ENCODE assay signal across 13 cellular contexts in genomic region chr6:33380272-33380981, GRCh38. TPM values are rescaled to one million over a fixed set of nuclear protein-coding genes. Genes with fewer than 3 reads are reported as not detected.
DNase-seq lines count a peak whose midpoint lies in the region; ATAC-seq and TF ChIP-seq lines count a peak whose summit lies in the region.
"Had no signal": no experiment of that assay in that cellular context is flagged by ENCODE, and none has a peak within 500 bp of the region (broad histone marks: within the 10 kb centered on the region; RNA-seq: fewer than 3 reads in every experiment).

No MANE protein-coding gene starts in this region.

- no peak for ATAC-seq in HG02970 (IDR thresholded peaks at IDR 0.05; ENCODE audit: low FRiP score, unreplicated experiment)
- ATAC-seq: GM12878, HCT116 had no signal

- H3K4me2 ChIP-seq in parathyroid adenoma (ENCODE audit: low read length): no peak overlapping the region
- H3K4me2 ChIP-seq in MM.1S (ENCODE audit: low read depth, low read length): no peak overlapping the region

- CTCF ChIA-PET in RWPE1 (lab: Yijun Ruan, JAX): interaction anchor here (0.6 kb wide), 1 partner anchor 675 kb away, joined by 3 read pairs; no protein-coding TSS in a partner anchor

- H2AFZ ChIP-seq in parathyroid adenoma (peak overlapping the region; percentile 8), MM.1S (ENCODE audit: low read length) (no peak overlapping the region)
- H2AFZ ChIP-seq: GM23248 had no signal

- H3K36me3 ChIP-seq in parathyroid adenoma (ENCODE audit: control insufficient read depth, insufficient read depth, low read length): no peaks in the 10 kb centered on the region
- no peaks in the 10 kb centered on the region for H3K36me3 ChIP-seq in vagina
- H3K36me3 ChIP-seq in MM.1S (replicated peaks; ENCODE audit: insufficient read depth, low read length): no peaks in the 10 kb centered on the region

- peaks cover 7% of the 10 kb centered on the region for H3K4me1 ChIP-seq in parathyroid adenoma
- peaks cover 23% of the 10 kb centered on the region for H3K4me1 ChIP-seq in vagina
- H3K4me1 ChIP-seq in MM.1S (ENCODE audit: low read length): no peaks in the 10 kb centered on the region

- H3K4me3 ChIP-seq in epithelial cell of esophagus (ENCODE audit: low read length) (no peak overlapping the region), parathyroid adenoma (ENCODE audit: low read depth, low read length) (no peak overlapping the region), vagina (no peak overlapping the region), MM.1S (ENCODE audit: low read length) (no peak overlapping the region)
- H3K4me3 ChIP-seq: GM12878, GM23248 had no signal

- H3K27ac ChIP-seq in RWPE1 (peak overlapping the region; percentile 71), parathyroid adenoma (no peak overlapping the region), vagina (no peak overlapping the region), MM.1S (ENCODE audit: low read length) (no peak overlapping the region)
- H3K27ac ChIP-seq: GM23248 had no signal

- H4K20me1 ChIP-seq in MM.1S (ENCODE audit: insufficient read depth, low read length): no peaks in the 10 kb centered on the region

- H3K9ac ChIP-seq in parathyroid adenoma: no peak overlapping the region
- no peak overlapping the region for H3K9ac ChIP-seq in MM.1S (ENCODE audit: low read length)
- H3K9ac ChIP-seq: GM23248 had no signal

- H3F3A ChIP-seq in MM.1S (ENCODE audit: insufficient read depth, low read length): no peaks in the 10 kb centered on the region

- DNase-seq in HUDEP-2 (lab: John Stamatoyannopoulos, UW; ENCODE audit: unreplicated experiment in 76 of 76): peak in 45 of 76 experiments; percentile 8 to 64 (median 36)
- DNase-seq in RWPE1 (ENCODE audit: low spot score): no peak
- peak; percentile 23 for DNase-seq in epithelial cell of esophagus (ENCODE audit: low read depth)
- DNase-seq in vagina (ENCODE audit: extremely low spot score in 2 of 2): no peak
- DNase-seq in MM.1S: no peak
- DNase-seq: C1 segment of cervical spinal cord; CD4-positive, alpha-beta T cell; DMS79; GM23248 had no signal

- intact Hi-C loops in vagina (cut with DNase I): no loop called here

- TF ChIP-seq CTCF in RWPE1 (conservative IDR thresholded peaks at IDR 0.05; ENCODE audit: low read depth): no peak
- TF ChIP-seq CTCF in epithelial cell of esophagus (IDR thresholded peaks at IDR 0.05; ENCODE audit: insufficient read depth, low read depth, low read length, missing control alignments): no peak
- TF ChIP-seq CTCF in parathyroid adenoma (IDR thresholded peaks at IDR 0.05): no peak
- TF ChIP-seq CTCF in vagina (IDR thresholded peaks at IDR 0.05): no peak
- TF ChIP-seq CTCF in MM.1S (IDR thresholded peaks at IDR 0.05; ENCODE audit: low read length): no peak

- H3K79me2 ChIP-seq in parathyroid adenoma (no peaks in the 10 kb centered on the region), MM.1S (ENCODE audit: low read length) (no peaks in the 10 kb centered on the region)

- no peak for TF ChIP-seq POLR2A in vagina (IDR thresholded peaks at IDR 0.05)

- no peaks in the 10 kb centered on the region for H3K9me2 ChIP-seq in MM.1S (replicated peaks; ENCODE audit: insufficient read depth, low read length)

- H3K9me3 ChIP-seq in parathyroid adenoma (ENCODE audit: control insufficient read depth, low read length) (no peaks in the 10 kb centered on the region), vagina (no peaks in the 10 kb centered on the region), MM.1S (replicated peaks; ENCODE audit: insufficient read depth, low read length) (no peaks in the 10 kb centered on the region)

- no peaks in the 10 kb centered on the region for H3K27me3 ChIP-seq in parathyroid adenoma (ENCODE audit: control insufficient read depth, insufficient read depth, low read length)
- no peaks in the 10 kb centered on the region for H3K27me3 ChIP-seq in vagina
- no peaks in the 10 kb centered on the region for H3K27me3 ChIP-seq in MM.1S (replicated peaks; ENCODE audit: insufficient read depth, low read length)

- POLR2A ChIA-PET in RWPE1 (lab: Yijun Ruan, JAX; ENCODE audit: low non-redundant PET): no interaction called here

RNA-seq across cellular contexts. Expression of gene KIFC1, which starts 11.2 kb away (rescaled TPM):
- total RNA-seq in vagina: 27.5 TPM

RNA-seq across cellular contexts. Expression of gene PHF1, which starts 30.4 kb away (rescaled TPM):
- total RNA-seq in vagina: 73.2 TPM

RNA-seq across cellular contexts. Expression of gene CUTA, which starts 37.5 kb away (rescaled TPM):
- 73.2 TPM for total RNA-seq in vagina

RNA-seq across cellular contexts. Expression of gene SYNGAP1, which starts 39.4 kb away (rescaled TPM):
- total RNA-seq in vagina: 16.0 TPM

RNA-seq across cellular contexts. Expression of gene DAXX, which starts 57.7 kb away (rescaled TPM):
- total RNA-seq in vagina: 32.2 TPM

Comparison
In these comparisons a context has a peak if more than half of its experiments do, and no peak if none do; other contexts are left out.
1. DNase-seq: peak in HUDEP-2 (45 of 76) and epithelial cell of esophagus (single experiment); none in RWPE1 (single experiment), vagina (0 of 2) and MM.1S (single experiment).